Comparison of ENCODE assay signal across 40 cellular contexts in genomic region chr14:28245216-28245615, GRCh38.
"Had no signal": no experiment of that assay in that cellular context is flagged by ENCODE, and none has a peak within 500 bp of the region (broad histone marks: within the 10 kb centered on the region; RNA-seq: fewer than 3 reads in every experiment).

No MANE protein-coding gene starts in this region.

- H3K36me3 Mint-ChIP-seq: activated naive CD4-positive, alpha-beta T cell treated with anti-CD3 and anti-CD28 coated beads, Interleukin-2, amount 10 ng/mL, durations not matched to agents 7 days and 5 days; activated naive CD4-positive, alpha-beta T cell treated with anti-CD3 and anti-CD28 coated beads, Interleukin-2, amount 50 U/mL, for 24 hours; activated naive CD8-positive, alpha-beta T cell; activated naive CD8-positive, alpha-beta T cell treated with anti-CD3 and anti-CD28 coated beads for 36 hours; activated naive CD8-positive, alpha-beta T cell treated with anti-CD3 and anti-CD28 coated beads, Interleukin-2, amount 10 ng/mL, durations not matched to agents 7 days and 5 days; brain had no signal

- H3K27ac ChIP-seq: adrenal gland, ascending aorta, body of pancreas, brain microvascular endothelial cell, breast epithelium, cardiac muscle cell had no signal

- DNase-seq: activated effector memory CD4-positive, alpha-beta T cell treated with anti-CD3 and anti-CD28 coated beads, Interleukin-2, amount 50 U/mL, for 16 hours; activated effector memory CD4-positive, alpha-beta T cell treated with Interleukin-2 at 50 U/mL for 16 hours; activated gamma-delta T cell; activated gamma-delta T cell treated with Interleukin-2 at 50 U/mL for 16 hours; activated naive CD4-positive, alpha-beta T cell; activated naive CD4-positive, alpha-beta T cell treated with anti-CD3 and anti-CD28 coated beads for 36 hours; activated naive CD4-positive, alpha-beta T cell treated with anti-CD3 and anti-CD28 coated beads, Interleukin-2, amount 10 ng/mL, durations not matched to agents 7 days and 5 days; activated naive CD4-positive, alpha-beta T cell treated with anti-CD3 and anti-CD28 coated beads, Interleukin-2, amount 50 U/mL, for 16 hours; activated naive CD4-positive, alpha-beta T cell treated with Interleukin-2 at 50 U/mL for 16 hours; activated naive CD8-positive, alpha-beta T cell treated with anti-CD3 and anti-CD28 coated beads for 36 hours; activated naive CD8-positive, alpha-beta T cell treated with anti-CD3 and anti-CD28 coated beads, Interleukin-2, amount 10 ng/mL, durations not matched to agents 7 days and 5 days; activated naive CD8-positive, alpha-beta T cell treated with anti-CD3 and anti-CD28 coated beads, Interleukin-2, amount 50 U/mL, for 24 hours; activated T-cell treated with anti-CD3 and anti-CD28 coated beads, Interleukin-2, amount 50 U/mL, for 1 hour; activated T-cell treated with anti-CD3 and anti-CD28 coated beads, Interleukin-2, amount 50 U/mL, for 24 hours; activated T-cell treated with anti-CD3 and anti-CD28 coated beads, Interleukin-2, amount 50 U/mL, for 4 hours; activated T-cell treated with anti-CD3 and anti-CD28 coated beads, Interleukin-2, amount 50 U/mL, for 48 hours; activated T-cell treated with anti-CD3 and anti-CD28 coated beads, Interleukin-2, amount 50 U/mL, for 72 hours; adrenal gland; amniotic stem cell; amygdala; anterior cingulate cortex; aorta; body of pancreas; brain microvascular endothelial cell; caudate nucleus; central memory CD4-positive, alpha-beta T cell; cerebellar nuclear complex had no signal

- H3K4me3 ChIP-seq: adrenal gland, ascending aorta, body of pancreas, breast epithelium, cardiac muscle cell had no signal

- H3K4me1 Mint-ChIP-seq: activated naive CD4-positive, alpha-beta T cell treated with anti-CD3 and anti-CD28 coated beads, Interleukin-2, amount 10 ng/mL, durations not matched to agents 7 days and 5 days; activated naive CD4-positive, alpha-beta T cell treated with anti-CD3 and anti-CD28 coated beads, Interleukin-2, amount 50 U/mL, for 24 hours; activated naive CD8-positive, alpha-beta T cell treated with anti-CD3 and anti-CD28 coated beads for 36 hours; activated naive CD8-positive, alpha-beta T cell treated with anti-CD3 and anti-CD28 coated beads, Interleukin-2, amount 10 ng/mL, durations not matched to agents 7 days and 5 days; activated naive CD8-positive, alpha-beta T cell treated with anti-CD3 and anti-CD28 coated beads, Interleukin-2, amount 50 U/mL, for 24 hours; activated T-helper 17 cell treated with anti-CD3 and anti-CD28 coated beads, Interleukin-2, amount 50 U/mL, for 72 hours; central memory CD8-positive, alpha-beta T cell had no signal

- H3K4me3 Mint-ChIP-seq: activated naive CD4-positive, alpha-beta T cell treated with anti-CD3 and anti-CD28 coated beads for 36 hours; activated naive CD4-positive, alpha-beta T cell treated with anti-CD3 and anti-CD28 coated beads, Interleukin-2, amount 10 ng/mL, durations not matched to agents 7 days and 5 days; activated naive CD4-positive, alpha-beta T cell treated with anti-CD3 and anti-CD28 coated beads, Interleukin-2, amount 50 U/mL, for 24 hours; activated naive CD8-positive, alpha-beta T cell; activated naive CD8-positive, alpha-beta T cell treated with anti-CD3 and anti-CD28 coated beads for 36 hours; activated naive CD8-positive, alpha-beta T cell treated with anti-CD3 and anti-CD28 coated beads, Interleukin-2, amount 10 ng/mL, durations not matched to agents 7 days and 5 days; activated naive CD8-positive, alpha-beta T cell treated with anti-CD3 and anti-CD28 coated beads, Interleukin-2, amount 50 U/mL, for 24 hours; activated T-cell treated with anti-CD3 and anti-CD28 coated beads, Interleukin-2, amount 50 U/mL, for 24 hours; activated T-cell treated with anti-CD3 and anti-CD28 coated beads, Interleukin-2, amount 50 U/mL, for 4 hours; activated T-cell treated with anti-CD3 and anti-CD28 coated beads, Interleukin-2, amount 50 U/mL, for 72 hours; activated T-helper 1 cell treated with anti-CD3 and anti-CD28 coated beads, Interleukin-12 subunit alpha, Interleukin-12 subunit beta, Interleukin-2, Interleukin-4 antibody, amounts not matched to agents 30 ng/mL and 10 ng/mL and 1 ng/mL, durations not matched to agents 14 hours and 24 hours and 36 hours; activated T-helper 17 cell treated with anti-CD3 and anti-CD28 coated beads, Interleukin-2, amount 50 U/mL, for 72 hours; brain; central memory CD8-positive, alpha-beta T cell had no signal

- H3K36me3 ChIP-seq: adrenal gland, ascending aorta, brain microvascular endothelial cell, breast epithelium, cardiac muscle cell had no signal

- H3K27me3 Mint-ChIP-seq: activated naive CD4-positive, alpha-beta T cell treated with anti-CD3 and anti-CD28 coated beads, Interleukin-2, amount 10 ng/mL, durations not matched to agents 7 days and 5 days; activated naive CD4-positive, alpha-beta T cell treated with anti-CD3 and anti-CD28 coated beads, Interleukin-2, amount 50 U/mL, for 24 hours; activated naive CD8-positive, alpha-beta T cell; activated naive CD8-positive, alpha-beta T cell treated with anti-CD3 and anti-CD28 coated beads for 36 hours; activated naive CD8-positive, alpha-beta T cell treated with anti-CD3 and anti-CD28 coated beads, Interleukin-2, amount 10 ng/mL, durations not matched to agents 7 days and 5 days; activated naive CD8-positive, alpha-beta T cell treated with anti-CD3 and anti-CD28 coated beads, Interleukin-2, amount 50 U/mL, for 24 hours; activated T-cell treated with anti-CD3 and anti-CD28 coated beads, Interleukin-2, amount 50 U/mL, for 24 hours; activated T-helper 17 cell treated with anti-CD3 and anti-CD28 coated beads, Interleukin-2, amount 50 U/mL, for 72 hours; central memory CD8-positive, alpha-beta T cell had no signal

- FAIRE-seq: astrocyte, bronchial epithelial cell had no signal

- H3K4me1 ChIP-seq: adrenal gland, ascending aorta, body of pancreas, breast epithelium had no signal

- H3K27ac Mint-ChIP-seq: activated naive CD4-positive, alpha-beta T cell treated with anti-CD3 and anti-CD28 coated beads for 36 hours; activated naive CD4-positive, alpha-beta T cell treated with anti-CD3 and anti-CD28 coated beads, Interleukin-2, amount 10 ng/mL, durations not matched to agents 7 days and 5 days; activated naive CD4-positive, alpha-beta T cell treated with anti-CD3 and anti-CD28 coated beads, Interleukin-2, amount 50 U/mL, for 24 hours; activated naive CD4-positive, alpha-beta T cell treated with anti-CD3 and anti-CD28 coated beads, Interleukin-2, amount 50 U/mL, for 72 hours; activated naive CD8-positive, alpha-beta T cell; activated naive CD8-positive, alpha-beta T cell treated with anti-CD3 and anti-CD28 coated beads for 36 hours; activated naive CD8-positive, alpha-beta T cell treated with anti-CD3 and anti-CD28 coated beads, Interleukin-2, amount 10 ng/mL, durations not matched to agents 7 days and 5 days; activated naive CD8-positive, alpha-beta T cell treated with anti-CD3 and anti-CD28 coated beads, Interleukin-2, amount 50 U/mL, for 24 hours; activated T-cell treated with anti-CD3 and anti-CD28 coated beads, Interleukin-2, amount 50 U/mL, for 24 hours; activated T-cell treated with anti-CD3 and anti-CD28 coated beads, Interleukin-2, amount 50 U/mL, for 72 hours; activated T-helper 1 cell treated with anti-CD3 and anti-CD28 coated beads, Interleukin-12 subunit alpha, Interleukin-12 subunit beta, Interleukin-2, Interleukin-4 antibody, amounts not matched to agents 30 ng/mL and 10 ng/mL and 1 ng/mL, durations not matched to agents 14 hours and 24 hours and 36 hours; activated T-helper 17 cell treated with anti-CD3 and anti-CD28 coated beads, Interleukin-2, amount 50 U/mL, for 72 hours; activated T-helper 2 cell treated with anti-CD3 and anti-CD28 coated beads, Interferon-gamma antibody, Interleukin-2, Interleukin-4, amounts not matched to agents 10 μg/mL and 5 μg/mL and 100 μg/mL, durations not matched to agents 14 hours and 24 hours and 36 hours; brain had no signal

- H3K27me3 ChIP-seq: adrenal gland, ascending aorta, body of pancreas, brain microvascular endothelial cell, breast epithelium, cardiac muscle cell had no signal

- H3K9me3 ChIP-seq: adrenal gland, ascending aorta, body of pancreas, breast epithelium had no signal

- ATAC-seq: activated naive CD4-positive, alpha-beta T cell treated with anti-CD3 and anti-CD28 coated beads, Interleukin-2, amount 50 U/mL, for 72 hours; activated naive CD8-positive, alpha-beta T cell treated with anti-CD3 and anti-CD28 coated beads, Interleukin-2, amount 50 U/mL, for 24 hours; activated T-cell treated with anti-CD3 and anti-CD28 coated beads, Interleukin-2, amount 50 U/mL, for 4 hours; activated T-cell treated with anti-CD3 and anti-CD28 coated beads, Interleukin-2, amount 50 U/mL, for 72 hours; activated T-helper 17 cell treated with anti-CD3 and anti-CD28 coated beads, Interleukin-2, amount 50 U/mL, for 72 hours; body of pancreas had no signal
